ENCODE assay signal across 9 cellular contexts in the genomic region with DNA sequence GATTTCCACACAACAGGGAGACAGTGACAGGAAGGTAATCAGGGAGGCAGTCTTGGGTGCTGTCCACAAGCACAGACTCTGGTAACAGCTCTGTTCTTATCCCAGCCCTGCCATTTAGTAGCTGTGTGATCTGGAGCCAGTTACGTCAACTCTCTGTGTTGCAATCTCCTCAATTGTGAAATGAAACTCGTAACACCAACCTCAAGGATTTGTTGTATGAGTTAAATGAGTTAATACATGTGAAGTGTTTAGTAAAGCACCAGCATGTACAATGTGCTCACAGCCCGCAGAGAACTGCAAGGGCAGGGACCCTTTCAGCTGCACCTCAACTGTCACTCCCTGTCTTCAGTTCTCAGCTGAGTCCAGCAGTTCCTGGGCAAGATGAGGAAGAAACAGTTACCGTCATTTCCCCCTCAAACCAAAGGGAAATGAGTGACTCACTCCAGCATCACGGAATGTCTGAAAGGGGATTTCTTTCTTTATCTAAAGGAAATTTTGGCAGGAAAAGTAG. TPM values are rescaled to one million over a fixed set of nuclear protein-coding genes. Genes with fewer than 3 reads are reported as not detected.
A peak's percentile ranks its signal among the peaks of the same experiment; 100 is the strongest.
DNase-seq lines count a peak whose midpoint lies in the region; ATAC-seq and TF ChIP-seq lines count a peak whose summit lies in the region.
"Had no signal": no experiment of that assay in that cellular context is flagged by ENCODE, and none has a peak within 500 bp of the region (broad histone marks: within the 10 kb centered on the region; RNA-seq: fewer than 3 reads in every experiment).

No MANE protein-coding gene starts in this region.

- H3K4me3 ChIP-seq in choroid plexus epithelial cell (ENCODE audit: low read depth, low read length) (peak overlapping the region; percentile 41), neuronal stem cell (ENCODE audit: low read length in 2 of 2) (no peak overlapping the region)

- H2AFZ ChIP-seq in neuronal stem cell (ENCODE audit: low read length) = no peak overlapping the region

- no peak overlapping the region for H2AK5ac ChIP-seq in neuronal stem cell (ENCODE audit: low read depth, low read length)

- no peak for ATAC-seq in HG03108 (IDR thresholded peaks at IDR 0.05; ENCODE audit: unreplicated experiment)

- H4K8ac ChIP-seq in neuronal stem cell (ENCODE audit: low read depth, low read length) = no peak overlapping the region

- no peak overlapping the region for H2BK5ac ChIP-seq in neuronal stem cell (ENCODE audit: low read length)

- H2BK15ac ChIP-seq in neuronal stem cell (ENCODE audit: low read length) = no peak overlapping the region

- no peak overlapping the region for H3K27ac ChIP-seq in neuronal stem cell (replicated peaks; ENCODE audit: low read length)

- peaks cover 3% of the 10 kb centered on the region for H3K79me1 ChIP-seq in neuronal stem cell (ENCODE audit: low read depth, low read length)

- WGBS in neuronal stem cell (ENCODE audit: extremely low coverage in 2 of 2, insufficient read length in 2 of 2, insufficient replicate concordance in 1 of 2), 2 donors = no CpG with 5 or more reads among the region's 5 CpGs

- peaks cover 0 to 2% (median 0%) of the 10 kb centered on the region in 3 experiments for H3K27me3 ChIP-seq in neuronal stem cell (ENCODE audit: control insufficient read depth in 3 of 3, insufficient read depth in 3 of 3, low read depth in 1 of 3, low read length in 3 of 3)

- no peaks in the 10 kb centered on the region for H3K9me3 ChIP-seq in neuronal stem cell (replicated peaks in 1 of 2; ENCODE audit: control insufficient read depth in 2 of 2, insufficient read depth in 1 of 2, low read depth in 1 of 2, low read length in 2 of 2)

- no peak overlapping the region for H4K91ac ChIP-seq in neuronal stem cell (ENCODE audit: low read depth, low read length, poor library complexity)

- no peak overlapping the region for H3K4ac ChIP-seq in neuronal stem cell (ENCODE audit: low read length)

- no peak overlapping the region for H2BK120ac ChIP-seq in neuronal stem cell (ENCODE audit: low read depth, low read length)

- no peak overlapping the region for H3K23ac ChIP-seq in neuronal stem cell (ENCODE audit: low read depth, low read length, poor library complexity)

- H3K14ac ChIP-seq in neuronal stem cell (ENCODE audit: low read length) = no peak overlapping the region

- TF ChIP-seq CTCF in choroid plexus epithelial cell (conservative IDR thresholded peaks at IDR 0.05; ENCODE audit: low read depth, low read length) = no peak

- no peaks in the 10 kb centered on the region for H3K4me1 ChIP-seq in neuronal stem cell (ENCODE audit: control insufficient read depth in 2 of 2, insufficient read depth in 1 of 2, low read depth in 1 of 2, low read length in 2 of 2)

- DNase-seq in AG20443 (ENCODE audit: low spot score) = peak; percentile 82
- DNase-seq in LHCN-M2 (ENCODE audit: low read depth) = peak; percentile 85
- peak; percentile 97 for DNase-seq in choroid plexus epithelial cell (ENCODE audit: low read depth)
- DNase-seq in mucosa of gallbladder (ENCODE audit: low spot score) = peak; percentile 47
- no peak for DNase-seq in NCI-H187 (lab: John Stamatoyannopoulos, UW)
- DNase-seq in neuronal stem cell (ENCODE audit: low spot score) = no peak
- DNase-seq in GDM1 (lab: John Stamatoyannopoulos, UW) = no peak
- DNase-seq: activated naive CD8-positive, alpha-beta T cell treated with anti-CD3 and anti-CD28 coated beads, Interleukin-2, amount 10 ng/mL, durations not matched to agents 7 days and 5 days had no signal

- H3K36me3 ChIP-seq in neuronal stem cell (replicated peaks in 1 of 2; ENCODE audit: control insufficient read depth in 2 of 2, insufficient read depth in 2 of 2, low read length in 2 of 2) = no peaks in the 10 kb centered on the region

- H3K4me2 ChIP-seq in neuronal stem cell (ENCODE audit: insufficient read depth, low read length, poor library complexity, severe bottlenecking) = no peak overlapping the region

- no peak overlapping the region for H3K9ac ChIP-seq in neuronal stem cell (ENCODE audit: low read depth, low read length, poor library complexity)

- no peak overlapping the region for H3K18ac ChIP-seq in neuronal stem cell (ENCODE audit: low read length)

- no peak overlapping the region for H2BK12ac ChIP-seq in neuronal stem cell (ENCODE audit: low read length)

RNA-seq across cellular contexts. Expression of gene MB21D2, which starts 39.8 kb away (rescaled TPM):
- total RNA-seq in LHCN-M2 (2014; rRNA removed) (10.0 and 11.0 TPM in 2 replicates), mucosa of gallbladder (8.7 TPM)
- 2.2 TPM for polyA plus RNA-seq in LHCN-M2 (2012)
- polyA plus RNA-seq in neuronal stem cell (2013, experiment 1 of 2) = 4.0 TPM
- 4.1 TPM for polyA plus RNA-seq in neuronal stem cell (2013, experiment 2 of 2)

Comparison
In these comparisons a context has a peak if more than half of its experiments do, and no peak if none do; other contexts are left out.
1. DNase-seq: peak in AG20443 (single experiment), LHCN-M2 (single experiment), choroid plexus epithelial cell (single experiment) and mucosa of gallbladder (single experiment); none in NCI-H187 (0 of 2), neuronal stem cell (single experiment) and GDM1 (single experiment).